Comparison of ENCODE assay signal across 8 cellular contexts in genomic region chr2:105397959-105398521, GRCh38. TPM values are rescaled to one million over a fixed set of nuclear protein-coding genes. Genes with fewer than 3 reads are reported as not detected.
DNase-seq lines count a peak whose midpoint lies in the region; ATAC-seq and TF ChIP-seq lines count a peak whose summit lies in the region.

No MANE protein-coding gene starts in this region.

- H4K20me1 ChIP-seq in OCI-LY3 (ENCODE audit: insufficient read depth, low read length): no peaks in the 10 kb centered on the region

- peaks cover under 1% of the 10 kb centered on the region for H3K4me1 Mint-ChIP-seq in endodermal cell
- peaks cover 0 to 20% (median 5%) of the 10 kb centered on the region in 7 donors for H3K4me1 Mint-ChIP-seq in naive thymus-derived CD4-positive, alpha-beta T cell

- peak overlapping the region; percentile 76 for H3K27ac Mint-ChIP-seq in endodermal cell
- peak overlapping the region in 6 of 9 donors; percentile 36 to 77 (median 66) for H3K27ac Mint-ChIP-seq in naive thymus-derived CD4-positive, alpha-beta T cell

- DNase-seq in endodermal cell: no peak
- peak in 1 of 9 donors; percentile 11 for DNase-seq in naive thymus-derived CD4-positive, alpha-beta T cell
- no peak for DNase-seq in activated CD4-positive, CD25-positive, alpha-beta regulatory T cell treated with anti-CD3 and anti-CD28 coated beads, Interleukin-2, amount 50 U/mL, for 72 hours
- no peak for DNase-seq in Kasumi-1 (lab: John Stamatoyannopoulos, UW)

- peak overlapping the region; percentile 93 for H3K4me3 ChIP-seq in OCI-LY3 (ENCODE audit: low read length)
- H3K4me3 ChIP-seq in endodermal cell (ENCODE audit: low read length): peak overlapping the region; percentile 93
- H3K4me3 ChIP-seq in naive thymus-derived CD4-positive, alpha-beta T cell (ENCODE audit: low read length): peak overlapping the region; percentile 70

- peaks cover 26% of the 10 kb centered on the region for H3K27me3 Mint-ChIP-seq in endodermal cell (ENCODE audit: insufficient read depth)
- H3K27me3 Mint-ChIP-seq in naive thymus-derived CD4-positive, alpha-beta T cell: peaks cover 7 to 40% (median 14%) of the 10 kb centered on the region in 5 donors

- H3K9me3 Mint-ChIP-seq in endodermal cell: peaks cover 3% of the 10 kb centered on the region
- no peaks in the 10 kb centered on the region for H3K9me3 Mint-ChIP-seq in naive thymus-derived CD4-positive, alpha-beta T cell

- peak overlapping the region; percentile 46 for H3K4me2 ChIP-seq in OCI-LY3 (ENCODE audit: low read length)

- H3K4me1 ChIP-seq in OCI-LY3 (ENCODE audit: low read length): no peaks in the 10 kb centered on the region
- H3K4me1 ChIP-seq in endodermal cell (ENCODE audit: control insufficient read depth, insufficient read depth, low read length): no peaks in the 10 kb centered on the region
- peaks cover 0 to 5% of the 10 kb centered on the region in 2 donors for H3K4me1 ChIP-seq in naive thymus-derived CD4-positive, alpha-beta T cell (ENCODE audit: control insufficient read depth in 2 of 2, insufficient read depth in 2 of 2, low read length in 2 of 2)

- H3K4me3 Mint-ChIP-seq in endodermal cell: peak overlapping the region; percentile 73
- H3K4me3 Mint-ChIP-seq in naive thymus-derived CD4-positive, alpha-beta T cell: peak overlapping the region; percentile 77 to 94 (median 90)

- H2AFZ ChIP-seq in OCI-LY3 (ENCODE audit: low read depth, low read length): no peak overlapping the region

- POLR2A ChIA-PET in naive thymus-derived CD4-positive, alpha-beta T cell (lab: Charles Lee): interaction anchor here (0.6 to 1.5 kb wide), 2 partner anchors 61 to 66 kb away, joined by 4 read pairs; partner anchors contain the start of gene C2orf49

- H3K36me3 Mint-ChIP-seq in endodermal cell (ENCODE audit: low read depth): peaks cover 4% of the 10 kb centered on the region
- peaks cover 0 to 2% (median 0%) of the 10 kb centered on the region in 5 donors for H3K36me3 Mint-ChIP-seq in naive thymus-derived CD4-positive, alpha-beta T cell

- peak overlapping the region; percentile 90 for H3K9ac ChIP-seq in OCI-LY3 (ENCODE audit: low read length)
- H3K9ac ChIP-seq in endodermal cell (ENCODE audit: extremely low read depth, low read length, poor library complexity, severe bottlenecking): peak overlapping the region; percentile 81

- CTCF ChIA-PET in naive thymus-derived CD4-positive, alpha-beta T cell (lab: Charles Lee): no interaction called here

- TF ChIP-seq CTCF in OCI-LY3 (IDR thresholded peaks at IDR 0.05; ENCODE audit: low read depth, low read length): no peak
- no peak for TF ChIP-seq CTCF in endodermal cell (conservative IDR thresholded peaks at IDR 0.05)

- peaks cover 24% of the 10 kb centered on the region for H3K79me2 ChIP-seq in OCI-LY3 (ENCODE audit: low read length)

- ATAC-seq in GM19351 (IDR thresholded peaks at IDR 0.05; ENCODE audit: unreplicated experiment): peak; percentile 16
- ATAC-seq in naive thymus-derived CD4-positive, alpha-beta T cell: no peak
- ATAC-seq in GM21619 (IDR thresholded peaks at IDR 0.05; ENCODE audit: unreplicated experiment): no peak
- no peak for ATAC-seq in GM21717 (IDR thresholded peaks at IDR 0.05; ENCODE audit: unreplicated experiment)

- no peak overlapping the region for H3K27ac ChIP-seq in OCI-LY3 (ENCODE audit: low read length)
- H3K27ac ChIP-seq in endodermal cell (ENCODE audit: low read depth, low read length): no peak overlapping the region
- H3K27ac ChIP-seq in naive thymus-derived CD4-positive, alpha-beta T cell (ENCODE audit: low read depth, low read length): peak overlapping the region; percentile 67

- intact Hi-C loops in naive thymus-derived CD4-positive, alpha-beta T cell (cut with micrococcal nuclease): no loop called here

- WGBS in endodermal cell (ENCODE audit: insufficient coverage in 1 of 2, insufficient read length in 1 of 2), 2 experiments: 8 to 15% methylated on average over 9 to 19 of the region's 19 CpGs

- no peaks in the 10 kb centered on the region; the same call in 1 of the 2 replicates for H3K27me3 ChIP-seq in OCI-LY3 (ENCODE audit: low read depth, low read length)
- peaks cover 13% of the 10 kb centered on the region for H3K27me3 ChIP-seq in endodermal cell (ENCODE audit: control insufficient read depth, insufficient read depth, low read length, poor library complexity, severe bottlenecking)
- no peaks in the 10 kb centered on the region for H3K27me3 ChIP-seq in naive thymus-derived CD4-positive, alpha-beta T cell (ENCODE audit: control insufficient read depth in 2 of 2, insufficient read depth in 2 of 2, low read length in 2 of 2)

- H3K36me3 ChIP-seq in OCI-LY3 (replicated peaks; ENCODE audit: low read depth, low read length): no peaks in the 10 kb centered on the region
- H3K36me3 ChIP-seq in endodermal cell (ENCODE audit: control insufficient read depth, insufficient read depth, low read length): peaks cover 4% of the 10 kb centered on the region
- H3K36me3 ChIP-seq in naive thymus-derived CD4-positive, alpha-beta T cell (ENCODE audit: control insufficient read depth in 2 of 3, insufficient read depth in 3 of 3, low read length in 3 of 3): peaks cover 0 to 3% (median 0%) of the 10 kb centered on the region in 3 experiments

- H3K9me3 ChIP-seq in OCI-LY3 (ENCODE audit: insufficient read depth, low read length) (no peaks in the 10 kb centered on the region), endodermal cell (ENCODE audit: control insufficient read depth, low read length) (no peaks in the 10 kb centered on the region)
- H3K9me3 ChIP-seq in naive thymus-derived CD4-positive, alpha-beta T cell (ENCODE audit: control insufficient read depth in 2 of 3, low read length in 3 of 3): no peaks in the 10 kb centered on the region

RNA-seq across cellular contexts. Expression of gene FHL2, which starts 0.8 kb away (rescaled TPM):
- 10 to 100 TPM; 11.1 to 11.4 TPM for total RNA-seq in endodermal cell
- 11.0 TPM for polyA plus RNA-seq in endodermal cell (2013, experiment 1 of 2)
- polyA plus RNA-seq in endodermal cell (2013, experiment 2 of 2): 10.8 TPM
- 1 to 10 TPM in 1 of 5 experiments, under 1 TPM in 3, not detected in 1; 0.19 to 3.6 (median 0.63) TPM for total RNA-seq in naive thymus-derived CD4-positive, alpha-beta T cell
- polyA plus RNA-seq in naive thymus-derived CD4-positive, alpha-beta T cell: 1 to 10 TPM in 1 of 2 donors, under 1 TPM in 1; 0.40 to 1.6 TPM
